Comparison of ENCODE assay signal across 12 cellular contexts in genomic region chr10:31158000-31158658, GRCh38.
A peak's percentile ranks its signal among the peaks of the same experiment; 100 is the strongest.
DNase-seq lines count a peak whose midpoint lies in the region; ATAC-seq and TF ChIP-seq lines count a peak whose summit lies in the region.
"Had no signal": no experiment of that assay in that cellular context is flagged by ENCODE, and none has a peak within 500 bp of the region (broad histone marks: within the 10 kb centered on the region; RNA-seq: fewer than 3 reads in every experiment).

No MANE protein-coding gene starts in this region.

- TF ChIP-seq CTCF in brain (conservative IDR thresholded peaks at IDR 0.05) (no peak), stomach (IDR thresholded peaks at IDR 0.05) (no peak), OCI-LY7 (conservative IDR thresholded peaks at IDR 0.05; ENCODE audit: low read length) (no peak)

- peak overlapping the region; percentile 44 to 96 (median 85) for H3K27ac Mint-ChIP-seq in brain
- H3K27ac Mint-ChIP-seq: activated CD8-positive, alpha-beta memory T cell treated with anti-CD3 and anti-CD28 coated beads, Interleukin-2, amount 10 ng/mL, durations not matched to agents 7 days and 5 days; activated naive CD4-positive, alpha-beta T cell treated with anti-CD3 and anti-CD28 coated beads, Interleukin-2, amount 50 U/mL, for 24 hours had no signal

- no peak for TF ChIP-seq EP300 in stomach (IDR thresholded peaks at IDR 0.05)

- POLR2A ChIA-PET in OCI-LY7 (lab: Charles Lee): no interaction called here

- peak; percentile 71 for ATAC-seq in left ventricle myocardium superior
- no peak for ATAC-seq in HG02678 (IDR thresholded peaks at IDR 0.05; ENCODE audit: unreplicated experiment)
- ATAC-seq: activated CD8-positive, alpha-beta memory T cell treated with anti-CD3 and anti-CD28 coated beads, Interleukin-2, amount 10 ng/mL, durations not matched to agents 7 days and 5 days had no signal

- H3K36me3 ChIP-seq in stomach (no peaks in the 10 kb centered on the region), OCI-LY7 (ENCODE audit: insufficient read depth, low read length) (no peaks in the 10 kb centered on the region)

- no peak overlapping the region for H3K4me2 ChIP-seq in OCI-LY7 (ENCODE audit: low read length)

- no peak overlapping the region for H2AFZ ChIP-seq in OCI-LY7 (ENCODE audit: low read length)

- H3K4me3 Mint-ChIP-seq in brain: peak overlapping the region in 3 of 5 experiments; percentile 25 to 68 (median 44)
- H3K4me3 Mint-ChIP-seq: activated CD8-positive, alpha-beta memory T cell treated with anti-CD3 and anti-CD28 coated beads, Interleukin-2, amount 10 ng/mL, durations not matched to agents 7 days and 5 days; activated naive CD4-positive, alpha-beta T cell treated with anti-CD3 and anti-CD28 coated beads, Interleukin-2, amount 50 U/mL, for 24 hours had no signal

- no peaks in the 10 kb centered on the region for H3K36me3 Mint-ChIP-seq in brain

- 60 to 80% (median 78%) methylated on average over 8 to 9 of the region's 9 CpGs for WGBS in stomach, 5 donors

- no peaks in the 10 kb centered on the region for H3K79me2 ChIP-seq in OCI-LY7 (ENCODE audit: insufficient read depth, low read depth, low read length)

- H3K4me1 ChIP-seq in stomach (peaks cover 0 to 11% (median 0%) of the 10 kb centered on the region in 4 donors), OCI-LY7 (ENCODE audit: insufficient read depth, low read length, poor library complexity, severe bottlenecking) (no peaks in the 10 kb centered on the region)

- BruUV-seq in OCI-LY7 (replicated peaks; lab: Mats Ljungman, UMichigan): no TSS peak

- peaks cover 2 to 34% (median 14%) of the 10 kb centered on the region in 5 experiments for H3K9me3 Mint-ChIP-seq in brain

- H3K9me2 ChIP-seq in OCI-LY7 (ENCODE audit: insufficient read depth, low read length): no peaks in the 10 kb centered on the region

- no peaks in the 10 kb centered on the region for H3K9me3 ChIP-seq in stomach
- no peaks in the 10 kb centered on the region for H3K9me3 ChIP-seq in OCI-LY7 (ENCODE audit: low read length)

- DNase-seq in NCI-H2029 treated with DMSO at 0.1 percent for 48 hours (lab: John Stamatoyannopoulos, UW) (peak; percentile 22), left ventricle myocardium superior (no peak), stomach (no peak), NCI-H187 (lab: John Stamatoyannopoulos, UW) (no peak), OCI-LY7 (ENCODE audit: low spot score) (no peak), putamen (ENCODE audit: low spot score) (no peak)
- DNase-seq: activated CD8-positive, alpha-beta memory T cell treated with anti-CD3 and anti-CD28 coated beads, Interleukin-2, amount 10 ng/mL, durations not matched to agents 7 days and 5 days; NCI-H524 treated with DMSO at 0.1 percent for 48 hours; SIG-M5 had no signal

- H3K27ac ChIP-seq in stomach: peak overlapping the region; percentile 51 to 82 (median 73)
- no peak overlapping the region for H3K27ac ChIP-seq in OCI-LY7 (ENCODE audit: low read depth, low read length, poor library complexity, severe bottlenecking)

- no peaks in the 10 kb centered on the region for H4K20me1 ChIP-seq in OCI-LY7 (ENCODE audit: insufficient read depth, low read length)

- H3K27me3 ChIP-seq in stomach: no peaks in the 10 kb centered on the region

- peaks cover 16% of the 10 kb centered on the region for H3K4me1 Mint-ChIP-seq in brain
- H3K4me1 Mint-ChIP-seq: activated CD8-positive, alpha-beta memory T cell treated with anti-CD3 and anti-CD28 coated beads, Interleukin-2, amount 10 ng/mL, durations not matched to agents 7 days and 5 days; activated naive CD4-positive, alpha-beta T cell treated with anti-CD3 and anti-CD28 coated beads, Interleukin-2, amount 50 U/mL, for 24 hours had no signal

- H3K4me3 ChIP-seq in stomach (no peak overlapping the region), OCI-LY7 (ENCODE audit: low read depth, low read length, poor library complexity, severe bottlenecking) (no peak overlapping the region)

- no peaks in the 10 kb centered on the region for H3K27me3 Mint-ChIP-seq in brain
- H3K27me3 Mint-ChIP-seq: activated naive CD4-positive, alpha-beta T cell treated with anti-CD3 and anti-CD28 coated beads, Interleukin-2, amount 50 U/mL, for 24 hours had no signal

- no peak for TF ChIP-seq POLR2A in stomach (IDR thresholded peaks at IDR 0.05)

- intact Hi-C loops in left ventricle myocardium superior (cut with micrococcal nuclease): no loop called here
- intact Hi-C loops in stomach (cut with DNase I; ENCODE audit: low total_unique reads): no loop called here
- intact Hi-C loops in OCI-LY7 (cut with micrococcal nuclease; ENCODE audit: unreplicated experiment): no loop called here

- CTCF ChIA-PET in OCI-LY7 (lab: Charles Lee; ENCODE audit: unreplicated experiment): no interaction called here
